In genomic region chr3:192397012-192397411, GRCh38 we compare ENCODE assay signal across 9 cellular contexts.
"Had no signal": no experiment of that assay in that cellular context is flagged by ENCODE, and none has a peak within 500 bp of the region (broad histone marks: within the 10 kb centered on the region; RNA-seq: fewer than 3 reads in every experiment).

No MANE protein-coding gene starts in this region.

- H3K27ac Mint-ChIP-seq: IgD-negative memory B cell had no signal

- FAIRE-seq: HepG2, HTR-8/SVneo, K562 had no signal

- H3K36me3 Mint-ChIP-seq: IgD-negative memory B cell had no signal

- H3K4me1 Mint-ChIP-seq: IgD-negative memory B cell had no signal

- ATAC-seq: HepG2, K562 had no signal

- H3K4me3 ChIP-seq: K562 had no signal

- H3K4me3 Mint-ChIP-seq: IgD-negative memory B cell had no signal

- DNase-seq: IMR-90, KBM-7, KG1 had no signal

- H3K27ac ChIP-seq: HL-60, KMS-11 had no signal
